2 cellular contexts compared by ENCODE assay signal in the genomic region with DNA sequence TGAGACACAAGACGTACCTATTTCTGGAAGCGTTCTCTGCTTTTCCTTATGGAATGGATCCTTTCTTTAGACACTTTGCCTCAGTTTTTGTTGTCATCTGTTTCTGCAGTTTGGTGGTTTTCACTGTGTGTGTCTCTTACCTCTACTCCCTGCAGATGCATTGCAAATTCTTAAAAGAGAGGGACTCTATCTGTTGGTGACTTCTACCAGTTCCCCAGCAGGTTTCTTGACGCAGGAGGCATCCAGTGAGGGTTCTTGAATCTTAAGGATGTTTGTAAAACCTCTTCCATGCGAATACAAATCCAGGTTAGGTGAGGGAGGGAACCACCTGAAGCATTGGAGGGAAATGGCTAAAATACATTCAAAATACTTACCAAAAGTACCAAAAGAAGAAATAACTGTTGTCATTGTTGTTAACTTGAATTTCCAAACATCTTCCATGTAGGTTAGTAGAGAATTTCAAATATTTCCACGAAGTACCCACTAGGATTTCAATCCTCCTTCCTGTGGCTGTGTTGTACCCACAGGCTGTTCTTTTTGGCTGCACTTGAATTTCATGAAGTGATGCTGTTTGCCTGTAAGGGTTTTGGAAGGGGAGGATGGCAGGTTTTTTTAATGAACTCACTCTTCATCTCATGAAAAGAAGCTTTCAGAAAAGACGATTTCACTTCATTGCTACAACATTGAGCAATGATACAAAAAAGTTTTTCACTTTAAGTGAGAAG.
TF ChIP-seq lines count a peak whose summit lies in the region.

No MANE protein-coding gene starts in this region.

TF ChIP-seq in WTC11, 78 proteins besides CTCF, POLR2A, EP300 and RAD21:
- TF ChIP-seq, protein P1, sequence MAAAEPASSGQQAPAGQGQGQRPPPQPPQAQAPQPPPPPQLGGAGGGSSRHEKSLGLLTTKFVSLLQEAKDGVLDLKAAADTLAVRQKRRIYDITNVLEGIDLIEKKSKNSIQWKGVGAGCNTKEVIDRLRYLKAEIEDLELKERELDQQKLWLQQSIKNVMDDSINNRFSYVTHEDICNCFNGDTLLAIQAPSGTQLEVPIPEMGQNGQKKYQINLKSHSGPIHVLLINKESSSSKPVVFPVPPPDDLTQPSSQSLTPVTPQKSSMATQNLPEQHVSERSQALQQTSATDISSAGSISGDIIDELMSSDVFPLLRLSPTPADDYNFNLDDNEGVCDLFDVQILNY (CRISPR knock-in tag; IDR thresholded peaks at IDR 0.05), result no peak
- TF ChIP-seq ZNF317 (CRISPR knock-in tag; IDR thresholded peaks at IDR 0.05; ENCODE audit: borderline replicate concordance, low read depth), result no peak
TF ChIP-seq in WTC11: peak in this region for 0.

TF ChIP-seq in H1, 55 proteins besides CTCF, POLR2A, EP300 and RAD21 (continued from another document):
- TF ChIP-seq, protein P2, sequence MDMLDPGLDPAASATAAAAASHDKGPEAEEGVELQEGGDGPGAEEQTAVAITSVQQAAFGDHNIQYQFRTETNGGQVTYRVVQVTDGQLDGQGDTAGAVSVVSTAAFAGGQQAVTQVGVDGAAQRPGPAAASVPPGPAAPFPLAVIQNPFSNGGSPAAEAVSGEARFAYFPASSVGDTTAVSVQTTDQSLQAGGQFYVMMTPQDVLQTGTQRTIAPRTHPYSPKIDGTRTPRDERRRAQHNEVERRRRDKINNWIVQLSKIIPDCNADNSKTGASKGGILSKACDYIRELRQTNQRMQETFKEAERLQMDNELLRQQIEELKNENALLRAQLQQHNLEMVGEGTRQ (IDR thresholded peaks at IDR 0.05; ENCODE audit: low read length), result no peak
- TF ChIP-seq JUN (IDR thresholded peaks at IDR 0.05; ENCODE audit: low read depth, low read length) (no peak), SUZ12 (IDR thresholded peaks at IDR 0.05; ENCODE audit: low read length) (no peak), POU5F1 (IDR thresholded peaks at IDR 0.05; ENCODE audit: low read depth, low read length) (no peak), SIX5 (IDR thresholded peaks at IDR 0.05; ENCODE audit: low read depth, low read length) (no peak), JUND (IDR thresholded peaks at IDR 0.05; ENCODE audit: low read length) (no peak), EZH2 (IDR thresholded peaks at IDR 0.05; ENCODE audit: low read depth, low read length, severe bottlenecking) (no peak), MAFK (IDR thresholded peaks at IDR 0.05; ENCODE audit: low read depth, low read length) (no peak), BACH1 (IDR thresholded peaks at IDR 0.05; ENCODE audit: low read length) (no peak), SP4 (IDR thresholded peaks at IDR 0.05; ENCODE audit: low read length) (no peak)
- TF ChIP-seq, protein P3, sequence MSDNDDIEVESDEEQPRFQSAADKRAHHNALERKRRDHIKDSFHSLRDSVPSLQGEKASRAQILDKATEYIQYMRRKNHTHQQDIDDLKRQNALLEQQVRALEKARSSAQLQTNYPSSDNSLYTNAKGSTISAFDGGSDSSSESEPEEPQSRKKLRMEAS (IDR thresholded peaks at IDR 0.05), result no peak
